ENCODE assay signal across 11 cellular contexts in the genomic region with DNA sequence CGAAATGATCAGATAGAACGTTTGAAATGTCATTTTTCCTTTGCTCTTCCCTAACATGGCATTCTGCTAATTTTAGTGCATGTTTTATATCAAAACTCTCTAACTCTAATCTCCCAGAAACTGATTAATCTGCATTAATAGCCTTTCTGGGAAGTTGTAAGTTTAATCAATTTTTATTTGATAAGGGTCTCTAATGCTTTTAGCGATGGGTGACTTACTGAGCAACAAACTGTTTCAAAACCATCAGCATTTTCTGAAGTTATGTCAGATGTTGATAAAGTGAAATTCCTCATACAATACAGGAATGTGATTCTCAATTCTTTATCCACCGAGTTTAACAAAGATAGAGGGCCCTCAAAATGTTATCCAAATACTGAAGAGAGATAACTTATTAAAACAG.
"Had no signal": no experiment of that assay in that cellular context is flagged by ENCODE, and none has a peak within 500 bp of the region (broad histone marks: within the 10 kb centered on the region; RNA-seq: fewer than 3 reads in every experiment).

No MANE protein-coding gene starts in this region.

- H3K27ac ChIP-seq: GM23248 had no signal

- FAIRE-seq: H1, H54 had no signal

- H3K4me3 ChIP-seq: GM23248, GM23338, HAP-1 had no signal

- H3K4me2 ChIP-seq: GM23338 had no signal

- H3K9ac ChIP-seq: GM23248 had no signal

- ATAC-seq: GM23338, HCT116 had no signal

- DNase-seq: GM23248, GOT3, H7, H9, HCEC 1CT, HFFc6 had no signal

- H2AFZ ChIP-seq: GM23248 had no signal

- H3K4me1 ChIP-seq: HAP-1 had no signal

- H3K36me3 ChIP-seq: HAP-1 had no signal

- H3K9me3 ChIP-seq: HAP-1 had no signal
